In the genomic region with DNA sequence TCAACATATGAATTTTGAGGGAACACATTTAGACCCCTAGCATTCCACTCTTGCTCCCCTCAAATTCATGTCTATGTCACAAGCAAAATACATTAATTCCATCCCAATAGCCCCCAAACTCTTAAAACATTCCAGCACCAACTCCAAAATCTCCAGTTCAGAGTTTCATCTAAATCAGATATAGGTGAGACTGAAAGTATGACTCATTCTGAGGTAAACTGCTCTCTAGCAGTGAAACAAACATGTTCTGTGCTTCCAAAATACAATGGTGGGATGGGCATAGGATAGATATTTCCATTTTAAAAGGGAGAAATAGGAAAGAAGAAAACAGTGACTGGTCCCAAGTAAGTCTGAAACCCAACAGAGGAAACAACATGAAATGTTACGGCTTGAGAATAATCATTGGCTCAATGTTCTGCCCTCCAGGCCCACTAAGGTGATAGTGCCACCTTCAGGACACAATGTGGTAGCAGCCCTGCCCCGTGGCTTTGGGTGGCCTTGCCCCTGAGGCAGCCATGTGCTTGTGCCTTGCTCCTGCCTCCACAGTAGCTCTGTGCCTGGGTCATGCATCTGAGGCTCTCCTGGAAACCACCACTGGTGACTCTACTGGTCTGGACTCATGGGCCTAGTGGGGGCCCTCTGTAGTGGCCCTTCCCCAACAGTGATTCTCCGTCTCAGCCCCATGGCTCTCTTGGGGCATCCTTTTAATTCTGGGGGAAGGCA, we compare ENCODE assay signal across 8 cellular contexts. TPM values are rescaled to one million over a fixed set of nuclear protein-coding genes. Genes with fewer than 3 reads are reported as not detected.
A peak's percentile ranks its signal among the peaks of the same experiment; 100 is the strongest.
DNase-seq lines count a peak whose midpoint lies in the region; ATAC-seq lines count a peak whose summit lies in the region.

No MANE protein-coding gene starts in this region.

- DNase-seq in NCI-H524 (lab: John Stamatoyannopoulos, UW) (peak; percentile 16 to 48), NCI-H524 treated with DMSO at 0.1 percent for 48 hours (lab: John Stamatoyannopoulos, UW) (no peak), HS-27A (ENCODE audit: low read depth) (peak; percentile 4), left ventricle myocardium superior (no peak), NCI-H526 treated with DMSO at 0.1 percent for 48 hours (lab: John Stamatoyannopoulos, UW) (no peak)
- peak; percentile 59 for DNase-seq in activated CD4-positive, alpha-beta T cell treated with anti-CD3 and anti-CD28 coated beads, Interleukin-2, amount 10 ng/mL, durations not matched to agents 7 days and 5 days
- DNase-seq in stimulated activated CD8-positive, alpha-beta memory T cell treated with anti-CD3 and anti-CD28 coated beads, Interleukin-4, amount 100 ng/mL, for 48 hours, result peak; percentile 64

- H3K4me3 Mint-ChIP-seq in activated CD4-positive, alpha-beta T cell treated with anti-CD3 and anti-CD28 coated beads, Interleukin-2, amount 10 ng/mL, durations not matched to agents 7 days and 5 days, result no peak overlapping the region

- peaks cover 34% of the 10 kb centered on the region for H3K4me1 Mint-ChIP-seq in activated CD4-positive, alpha-beta T cell treated with anti-CD3 and anti-CD28 coated beads, Interleukin-2, amount 10 ng/mL, durations not matched to agents 7 days and 5 days

- intact Hi-C loops in left ventricle myocardium superior (cut with micrococcal nuclease), result no loop called here

- POLR2A ChIA-PET in activated CD4-positive, alpha-beta T cell treated with anti-CD3 and anti-CD28 coated beads, Interleukin-2, amount 10 ng/mL, durations not matched to agents 7 days and 5 days (lab: Charles Lee), result no interaction called here

- H3K27ac Mint-ChIP-seq in activated CD4-positive, alpha-beta T cell treated with anti-CD3 and anti-CD28 coated beads, Interleukin-2, amount 10 ng/mL, durations not matched to agents 7 days and 5 days, result peak overlapping the region; percentile 3

- ATAC-seq in left ventricle myocardium superior, result peak; percentile 57
- no peak for ATAC-seq in GM21447 (IDR thresholded peaks at IDR 0.05; ENCODE audit: unreplicated experiment)

- CTCF ChIA-PET in activated CD4-positive, alpha-beta T cell treated with anti-CD3 and anti-CD28 coated beads, Interleukin-2, amount 10 ng/mL, durations not matched to agents 7 days and 5 days (lab: Charles Lee), result interaction anchor here (0.6 to 1.1 kb wide), 3 partner anchors 11 to 36 kb away, joined by 3 read pairs; a partner anchor contains a TSS

- H3K36me3 Mint-ChIP-seq in activated CD4-positive, alpha-beta T cell treated with anti-CD3 and anti-CD28 coated beads, Interleukin-2, amount 10 ng/mL, durations not matched to agents 7 days and 5 days (ENCODE audit: low read depth), result peaks cover 33% of the 10 kb centered on the region

- no peaks in the 10 kb centered on the region for H3K27me3 Mint-ChIP-seq in activated CD4-positive, alpha-beta T cell treated with anti-CD3 and anti-CD28 coated beads, Interleukin-2, amount 10 ng/mL, durations not matched to agents 7 days and 5 days

- H3K9me3 Mint-ChIP-seq in activated CD4-positive, alpha-beta T cell treated with anti-CD3 and anti-CD28 coated beads, Interleukin-2, amount 10 ng/mL, durations not matched to agents 7 days and 5 days, result no peaks in the 10 kb centered on the region

RNA-seq across cellular contexts. Expression of a gene that starts 36.4 kb away (rescaled TPM):
- 10 to 100 TPM in 1 of 2 experiments, 1 to 10 TPM in 1; 9.6 to 10.9 TPM for total RNA-seq in activated CD4-positive, alpha-beta T cell treated with anti-CD3 and anti-CD28 coated beads, Interleukin-2, amount 10 ng/mL, durations not matched to agents 7 days and 5 days
- 7.6 TPM for total RNA-seq in left ventricle myocardium superior

RNA-seq across cellular contexts. Expression of a gene that starts 58.3 kb away (rescaled TPM):
- total RNA-seq in activated CD4-positive, alpha-beta T cell treated with anti-CD3 and anti-CD28 coated beads, Interleukin-2, amount 10 ng/mL, durations not matched to agents 7 days and 5 days, result 10 to 100 TPM; 29.5 to 31.1 TPM
- 39.2 TPM for total RNA-seq in left ventricle myocardium superior

Comparison
In these comparisons a context has a peak if more than half of its experiments do, and no peak if none do; other contexts are left out.
1. DNase-seq: peak in NCI-H524 (2 of 2), HS-27A (single experiment), activated CD4-positive, alpha-beta T cell treated with anti-CD3 and anti-CD28 coated beads, Interleukin-2, amount 10 ng/mL, durations not matched to agents 7 days and 5 days (single experiment) and stimulated activated CD8-positive, alpha-beta memory T cell treated with anti-CD3 and anti-CD28 coated beads, Interleukin-4, amount 100 ng/mL, for 48 hours (single experiment); none in NCI-H524 treated with DMSO at 0.1 percent for 48 hours (single experiment), left ventricle myocardium superior (single experiment) and NCI-H526 treated with DMSO at 0.1 percent for 48 hours (single experiment).